Comparison of ENCODE assay signal across 1 cellular context in the genomic region with DNA sequence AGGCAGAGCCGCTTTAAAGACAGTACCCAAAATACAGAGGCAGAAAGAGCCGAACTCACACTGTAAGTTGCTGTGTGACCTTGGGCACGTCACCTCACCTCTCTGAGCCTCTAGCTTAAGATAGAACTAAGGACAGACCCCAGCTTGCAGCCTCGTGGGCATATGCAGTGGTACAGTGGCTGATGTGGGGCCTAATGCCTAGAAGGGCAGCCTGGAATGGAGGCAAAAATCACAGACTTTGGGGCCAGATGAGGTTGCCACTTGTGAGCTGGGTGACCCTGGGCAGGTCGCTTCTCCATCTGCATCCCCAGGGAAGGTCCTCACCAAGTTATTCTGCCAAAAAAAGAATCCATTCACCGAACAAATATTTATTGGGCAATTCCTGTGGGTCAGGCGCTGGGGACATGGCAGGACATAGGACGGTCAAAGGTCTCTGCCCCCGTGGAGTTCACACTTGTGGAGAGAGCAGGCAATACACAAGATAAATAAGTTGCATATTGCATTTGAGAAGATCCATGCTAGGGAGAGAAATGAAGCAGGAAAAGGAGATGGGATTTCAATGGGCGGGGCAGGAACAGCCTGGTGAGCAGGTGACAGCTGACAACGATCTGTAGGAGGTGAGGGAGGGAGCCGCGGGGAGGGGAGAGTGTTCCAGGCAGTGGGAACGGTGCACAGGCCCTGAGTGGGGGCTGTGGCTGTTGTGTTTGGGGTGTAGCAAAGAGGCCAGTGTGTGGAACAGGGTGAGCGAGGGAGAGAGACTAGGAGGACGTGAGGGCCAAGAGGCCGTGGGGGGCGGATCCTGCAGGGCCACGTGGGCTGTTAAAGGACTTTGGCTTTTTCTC.
TF ChIP-seq lines count a peak whose summit lies in the region.

No MANE protein-coding gene starts in this region.

TF ChIP-seq in HepG2, 621 proteins besides CTCF, POLR2A, EP300 and RAD21 (continued from another document and continues in another):
- TF ChIP-seq CAMTA2 (CRISPR knock-in tag; IDR thresholded peaks at IDR 0.05; ENCODE audit: borderline replicate concordance): no peak; the same call in 1 of the 2 replicates
- TF ChIP-seq ZNF224 (CRISPR knock-in tag; IDR thresholded peaks at IDR 0.05): peak; percentile 92
- peak; percentile 63 for TF ChIP-seq SIN3B (IDR thresholded peaks at IDR 0.05; ENCODE audit: low read length)
- TF ChIP-seq HDAC6 (IDR thresholded peaks at IDR 0.05; ENCODE audit: low read depth, low read length): no peak
- no peak for TF ChIP-seq REXO4 (CRISPR knock-in tag; IDR thresholded peaks at IDR 0.05; ENCODE audit: borderline replicate concordance)
- peak; percentile 75; the same call in 1 of the 2 replicates for TF ChIP-seq ZNF567 (CRISPR knock-in tag; IDR thresholded peaks at IDR 0.05; ENCODE audit: borderline replicate concordance)
- TF ChIP-seq, protein P1, sequence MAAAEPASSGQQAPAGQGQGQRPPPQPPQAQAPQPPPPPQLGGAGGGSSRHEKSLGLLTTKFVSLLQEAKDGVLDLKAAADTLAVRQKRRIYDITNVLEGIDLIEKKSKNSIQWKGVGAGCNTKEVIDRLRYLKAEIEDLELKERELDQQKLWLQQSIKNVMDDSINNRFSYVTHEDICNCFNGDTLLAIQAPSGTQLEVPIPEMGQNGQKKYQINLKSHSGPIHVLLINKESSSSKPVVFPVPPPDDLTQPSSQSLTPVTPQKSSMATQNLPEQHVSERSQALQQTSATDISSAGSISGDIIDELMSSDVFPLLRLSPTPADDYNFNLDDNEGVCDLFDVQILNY (CRISPR knock-in tag; conservative IDR thresholded peaks at IDR 0.05): peak; percentile 15; the same call in 1 of the 2 replicates
- TF ChIP-seq ZNF761 (CRISPR knock-in tag; conservative IDR thresholded peaks at IDR 0.05): peak; percentile 99
- TF ChIP-seq FOXM1 (CRISPR knock-in tag; IDR thresholded peaks at IDR 0.05): no peak
- TF ChIP-seq ZNF672 (CRISPR knock-in tag; IDR thresholded peaks at IDR 0.05): no peak
- no peak for TF ChIP-seq NFE2L1 (CRISPR knock-in tag; IDR thresholded peaks at IDR 0.05; ENCODE audit: borderline replicate concordance)
- TF ChIP-seq, protein P2, sequence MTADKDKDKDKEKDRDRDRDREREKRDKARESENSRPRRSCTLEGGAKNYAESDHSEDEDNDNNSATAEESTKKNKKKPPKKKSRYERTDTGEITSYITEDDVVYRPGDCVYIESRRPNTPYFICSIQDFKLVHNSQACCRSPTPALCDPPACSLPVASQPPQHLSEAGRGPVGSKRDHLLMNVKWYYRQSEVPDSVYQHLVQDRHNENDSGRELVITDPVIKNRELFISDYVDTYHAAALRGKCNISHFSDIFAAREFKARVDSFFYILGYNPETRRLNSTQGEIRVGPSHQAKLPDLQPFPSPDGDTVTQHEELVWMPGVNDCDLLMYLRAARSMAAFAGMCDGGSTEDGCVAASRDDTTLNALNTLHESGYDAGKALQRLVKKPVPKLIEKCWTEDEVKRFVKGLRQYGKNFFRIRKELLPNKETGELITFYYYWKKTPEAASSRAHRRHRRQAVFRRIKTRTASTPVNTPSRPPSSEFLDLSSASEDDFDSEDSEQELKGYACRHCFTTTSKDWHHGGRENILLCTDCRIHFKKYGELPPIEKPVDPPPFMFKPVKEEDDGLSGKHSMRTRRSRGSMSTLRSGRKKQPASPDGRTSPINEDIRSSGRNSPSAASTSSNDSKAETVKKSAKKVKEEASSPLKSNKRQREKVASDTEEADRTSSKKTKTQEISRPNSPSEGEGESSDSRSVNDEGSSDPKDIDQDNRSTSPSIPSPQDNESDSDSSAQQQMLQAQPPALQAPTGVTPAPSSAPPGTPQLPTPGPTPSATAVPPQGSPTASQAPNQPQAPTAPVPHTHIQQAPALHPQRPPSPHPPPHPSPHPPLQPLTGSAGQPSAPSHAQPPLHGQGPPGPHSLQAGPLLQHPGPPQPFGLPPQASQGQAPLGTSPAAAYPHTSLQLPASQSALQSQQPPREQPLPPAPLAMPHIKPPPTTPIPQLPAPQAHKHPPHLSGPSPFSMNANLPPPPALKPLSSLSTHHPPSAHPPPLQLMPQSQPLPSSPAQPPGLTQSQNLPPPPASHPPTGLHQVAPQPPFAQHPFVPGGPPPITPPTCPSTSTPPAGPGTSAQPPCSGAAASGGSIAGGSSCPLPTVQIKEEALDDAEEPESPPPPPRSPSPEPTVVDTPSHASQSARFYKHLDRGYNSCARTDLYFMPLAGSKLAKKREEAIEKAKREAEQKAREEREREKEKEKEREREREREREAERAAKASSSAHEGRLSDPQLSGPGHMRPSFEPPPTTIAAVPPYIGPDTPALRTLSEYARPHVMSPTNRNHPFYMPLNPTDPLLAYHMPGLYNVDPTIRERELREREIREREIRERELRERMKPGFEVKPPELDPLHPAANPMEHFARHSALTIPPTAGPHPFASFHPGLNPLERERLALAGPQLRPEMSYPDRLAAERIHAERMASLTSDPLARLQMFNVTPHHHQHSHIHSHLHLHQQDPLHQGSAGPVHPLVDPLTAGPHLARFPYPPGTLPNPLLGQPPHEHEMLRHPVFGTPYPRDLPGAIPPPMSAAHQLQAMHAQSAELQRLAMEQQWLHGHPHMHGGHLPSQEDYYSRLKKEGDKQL (CRISPR knock-in tag; IDR thresholded peaks at IDR 0.05; ENCODE audit: low read depth): peak; percentile 92; the same call in 1 of the 2 replicates
- TF ChIP-seq, protein P3, sequence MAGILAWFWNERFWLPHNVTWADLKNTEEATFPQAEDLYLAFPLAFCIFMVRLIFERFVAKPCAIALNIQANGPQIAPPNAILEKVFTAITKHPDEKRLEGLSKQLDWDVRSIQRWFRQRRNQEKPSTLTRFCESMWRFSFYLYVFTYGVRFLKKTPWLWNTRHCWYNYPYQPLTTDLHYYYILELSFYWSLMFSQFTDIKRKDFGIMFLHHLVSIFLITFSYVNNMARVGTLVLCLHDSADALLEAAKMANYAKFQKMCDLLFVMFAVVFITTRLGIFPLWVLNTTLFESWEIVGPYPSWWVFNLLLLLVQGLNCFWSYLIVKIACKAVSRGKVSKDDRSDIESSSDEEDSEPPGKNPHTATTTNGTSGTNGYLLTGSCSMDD (CRISPR knock-in tag; IDR thresholded peaks at IDR 0.05): no peak
- no peak; the same call in 1 of the 2 replicates for TF ChIP-seq ZNF839 (CRISPR knock-in tag; IDR thresholded peaks at IDR 0.05; ENCODE audit: borderline replicate concordance)
- peak; percentile 95 for TF ChIP-seq ZBTB7B (CRISPR knock-in tag; IDR thresholded peaks at IDR 0.05)
- no peak for TF ChIP-seq GPN1 (CRISPR knock-in tag; IDR thresholded peaks at IDR 0.05; ENCODE audit: borderline replicate concordance)
- peak; percentile 79 for TF ChIP-seq ZNF614 (CRISPR knock-in tag; IDR thresholded peaks at IDR 0.05; ENCODE audit: borderline replicate concordance)
- TF ChIP-seq, protein P4, sequence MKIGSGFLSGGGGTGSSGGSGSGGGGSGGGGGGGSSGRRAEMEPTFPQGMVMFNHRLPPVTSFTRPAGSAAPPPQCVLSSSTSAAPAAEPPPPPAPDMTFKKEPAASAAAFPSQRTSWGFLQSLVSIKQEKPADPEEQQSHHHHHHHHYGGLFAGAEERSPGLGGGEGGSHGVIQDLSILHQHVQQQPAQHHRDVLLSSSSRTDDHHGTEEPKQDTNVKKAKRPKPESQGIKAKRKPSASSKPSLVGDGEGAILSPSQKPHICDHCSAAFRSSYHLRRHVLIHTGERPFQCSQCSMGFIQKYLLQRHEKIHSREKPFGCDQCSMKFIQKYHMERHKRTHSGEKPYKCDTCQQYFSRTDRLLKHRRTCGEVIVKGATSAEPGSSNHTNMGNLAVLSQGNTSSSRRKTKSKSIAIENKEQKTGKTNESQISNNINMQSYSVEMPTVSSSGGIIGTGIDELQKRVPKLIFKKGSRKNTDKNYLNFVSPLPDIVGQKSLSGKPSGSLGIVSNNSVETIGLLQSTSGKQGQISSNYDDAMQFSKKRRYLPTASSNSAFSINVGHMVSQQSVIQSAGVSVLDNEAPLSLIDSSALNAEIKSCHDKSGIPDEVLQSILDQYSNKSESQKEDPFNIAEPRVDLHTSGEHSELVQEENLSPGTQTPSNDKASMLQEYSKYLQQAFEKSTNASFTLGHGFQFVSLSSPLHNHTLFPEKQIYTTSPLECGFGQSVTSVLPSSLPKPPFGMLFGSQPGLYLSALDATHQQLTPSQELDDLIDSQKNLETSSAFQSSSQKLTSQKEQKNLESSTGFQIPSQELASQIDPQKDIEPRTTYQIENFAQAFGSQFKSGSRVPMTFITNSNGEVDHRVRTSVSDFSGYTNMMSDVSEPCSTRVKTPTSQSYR (CRISPR knock-in tag; IDR thresholded peaks at IDR 0.05; ENCODE audit: borderline replicate concordance): peak; percentile 74
- no peak; the same call in 1 of the 2 replicates for TF ChIP-seq KMT2B (CRISPR knock-in tag; IDR thresholded peaks at IDR 0.05)
- TF ChIP-seq MYNN (CRISPR knock-in tag; IDR thresholded peaks at IDR 0.05; ENCODE audit: low read depth): peak; percentile 78; the same call in 1 of the 2 replicates
- TF ChIP-seq ZNF335 (CRISPR knock-in tag; IDR thresholded peaks at IDR 0.05): peak; percentile 36
- TF ChIP-seq ZNF263 (CRISPR knock-in tag; IDR thresholded peaks at IDR 0.05): no peak; the same call in 1 of the 2 replicates
- TF ChIP-seq, protein P5, sequence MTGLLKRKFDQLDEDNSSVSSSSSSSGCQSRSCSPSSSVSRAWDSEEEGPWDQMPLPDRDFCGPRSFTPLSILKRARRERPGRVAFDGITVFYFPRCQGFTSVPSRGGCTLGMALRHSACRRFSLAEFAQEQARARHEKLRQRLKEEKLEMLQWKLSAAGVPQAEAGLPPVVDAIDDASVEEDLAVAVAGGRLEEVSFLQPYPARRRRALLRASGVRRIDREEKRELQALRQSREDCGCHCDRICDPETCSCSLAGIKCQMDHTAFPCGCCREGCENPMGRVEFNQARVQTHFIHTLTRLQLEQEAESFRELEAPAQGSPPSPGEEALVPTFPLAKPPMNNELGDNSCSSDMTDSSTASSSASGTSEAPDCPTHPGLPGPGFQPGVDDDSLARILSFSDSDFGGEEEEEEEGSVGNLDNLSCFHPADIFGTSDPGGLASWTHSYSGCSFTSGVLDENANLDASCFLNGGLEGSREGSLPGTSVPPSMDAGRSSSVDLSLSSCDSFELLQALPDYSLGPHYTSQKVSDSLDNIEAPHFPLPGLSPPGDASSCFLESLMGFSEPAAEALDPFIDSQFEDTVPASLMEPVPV (CRISPR knock-in tag; IDR thresholded peaks at IDR 0.05): peak; percentile 53; the same call in 1 of the 2 replicates
- TF ChIP-seq, protein P6, sequence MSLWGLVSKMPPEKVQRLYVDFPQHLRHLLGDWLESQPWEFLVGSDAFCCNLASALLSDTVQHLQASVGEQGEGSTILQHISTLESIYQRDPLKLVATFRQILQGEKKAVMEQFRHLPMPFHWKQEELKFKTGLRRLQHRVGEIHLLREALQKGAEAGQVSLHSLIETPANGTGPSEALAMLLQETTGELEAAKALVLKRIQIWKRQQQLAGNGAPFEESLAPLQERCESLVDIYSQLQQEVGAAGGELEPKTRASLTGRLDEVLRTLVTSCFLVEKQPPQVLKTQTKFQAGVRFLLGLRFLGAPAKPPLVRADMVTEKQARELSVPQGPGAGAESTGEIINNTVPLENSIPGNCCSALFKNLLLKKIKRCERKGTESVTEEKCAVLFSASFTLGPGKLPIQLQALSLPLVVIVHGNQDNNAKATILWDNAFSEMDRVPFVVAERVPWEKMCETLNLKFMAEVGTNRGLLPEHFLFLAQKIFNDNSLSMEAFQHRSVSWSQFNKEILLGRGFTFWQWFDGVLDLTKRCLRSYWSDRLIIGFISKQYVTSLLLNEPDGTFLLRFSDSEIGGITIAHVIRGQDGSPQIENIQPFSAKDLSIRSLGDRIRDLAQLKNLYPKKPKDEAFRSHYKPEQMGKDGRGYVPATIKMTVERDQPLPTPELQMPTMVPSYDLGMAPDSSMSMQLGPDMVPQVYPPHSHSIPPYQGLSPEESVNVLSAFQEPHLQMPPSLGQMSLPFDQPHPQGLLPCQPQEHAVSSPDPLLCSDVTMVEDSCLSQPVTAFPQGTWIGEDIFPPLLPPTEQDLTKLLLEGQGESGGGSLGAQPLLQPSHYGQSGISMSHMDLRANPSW (CRISPR knock-in tag; IDR thresholded peaks at IDR 0.05; ENCODE audit: borderline replicate concordance): peak; percentile 92
- TF ChIP-seq, protein P7, sequence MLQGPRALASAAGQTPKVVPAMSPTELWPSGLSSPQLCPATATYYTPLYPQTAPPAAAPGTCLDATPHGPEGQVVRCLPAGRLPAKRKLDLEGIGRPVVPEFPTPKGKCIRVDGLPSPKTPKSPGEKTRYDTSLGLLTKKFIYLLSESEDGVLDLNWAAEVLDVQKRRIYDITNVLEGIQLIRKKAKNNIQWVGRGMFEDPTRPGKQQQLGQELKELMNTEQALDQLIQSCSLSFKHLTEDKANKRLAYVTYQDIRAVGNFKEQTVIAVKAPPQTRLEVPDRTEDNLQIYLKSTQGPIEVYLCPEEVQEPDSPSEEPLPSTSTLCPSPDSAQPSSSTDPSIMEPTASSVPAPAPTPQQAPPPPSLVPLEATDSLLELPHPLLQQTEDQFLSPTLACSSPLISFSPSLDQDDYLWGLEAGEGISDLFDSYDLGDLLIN (CRISPR knock-in tag; IDR thresholded peaks at IDR 0.05; ENCODE audit: borderline replicate concordance): no peak; the same call in 1 of the 2 replicates
- TF ChIP-seq NFIB (CRISPR knock-in tag; IDR thresholded peaks at IDR 0.05; ENCODE audit: borderline replicate concordance): no peak
- peak; percentile 5; the same call in 1 of the 2 replicates for TF ChIP-seq PHF20 (CRISPR knock-in tag; IDR thresholded peaks at IDR 0.05)
- peak; percentile 96 for TF ChIP-seq DPF2 (CRISPR knock-in tag; IDR thresholded peaks at IDR 0.05; ENCODE audit: borderline replicate concordance, low read depth)
- TF ChIP-seq ZNF180 (CRISPR knock-in tag; IDR thresholded peaks at IDR 0.05; ENCODE audit: borderline replicate concordance, low read depth): no peak; the same call in 1 of the 2 replicates
- TF ChIP-seq, protein P8, sequence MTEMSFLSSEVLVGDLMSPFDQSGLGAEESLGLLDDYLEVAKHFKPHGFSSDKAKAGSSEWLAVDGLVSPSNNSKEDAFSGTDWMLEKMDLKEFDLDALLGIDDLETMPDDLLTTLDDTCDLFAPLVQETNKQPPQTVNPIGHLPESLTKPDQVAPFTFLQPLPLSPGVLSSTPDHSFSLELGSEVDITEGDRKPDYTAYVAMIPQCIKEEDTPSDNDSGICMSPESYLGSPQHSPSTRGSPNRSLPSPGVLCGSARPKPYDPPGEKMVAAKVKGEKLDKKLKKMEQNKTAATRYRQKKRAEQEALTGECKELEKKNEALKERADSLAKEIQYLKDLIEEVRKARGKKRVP (CRISPR knock-in tag; IDR thresholded peaks at IDR 0.05): peak in 1 of 2 experiments; percentile 95; a peak in 2 of 4 replicates
